Comparison of ENCODE assay signal across 33 cellular contexts in genomic region chr1:68100571-68100970, GRCh38. TPM values are rescaled to one million over a fixed set of nuclear protein-coding genes. Genes with fewer than 3 reads are reported as not detected.
"Had no signal": no experiment of that assay in that cellular context is flagged by ENCODE, and none has a peak within 500 bp of the region (broad histone marks: within the 10 kb centered on the region; RNA-seq: fewer than 3 reads in every experiment).

No MANE protein-coding gene starts in this region.

- H3K36me3 Mint-ChIP-seq: activated CD8-positive, alpha-beta memory T cell treated with anti-CD3 and anti-CD28 coated beads, Interleukin-2, amount 10 ng/mL, durations not matched to agents 7 days and 5 days; activated naive CD4-positive, alpha-beta T cell treated with anti-CD3 and anti-CD28 coated beads, Interleukin-2, amount 50 U/mL, for 72 hours; activated naive CD8-positive, alpha-beta T cell treated with anti-CD3 and anti-CD28 coated beads for 36 hours had no signal

- H3K27me3 ChIP-seq: adrenal gland, body of pancreas, brain microvascular endothelial cell, breast epithelium had no signal

- H3K36me3 ChIP-seq: adrenal gland, brain microvascular endothelial cell, breast epithelium had no signal

- H3K4me1 ChIP-seq: adrenal gland, body of pancreas, breast epithelium had no signal

- H3K27ac ChIP-seq: adrenal gland, body of pancreas, brain microvascular endothelial cell, breast epithelium, VCaP had no signal

- DNase-seq: activated B cell treated with CpG ODN at 0.5 μM for 24 hours; activated CD4-positive, alpha-beta memory T cell treated with anti-CD3 and anti-CD28 coated beads, Interleukin-2, amount 10 ng/mL, durations not matched to agents 7 days and 5 days; activated CD4-positive, alpha-beta T cell treated with anti-CD3 and anti-CD28 coated beads for 48 hours; activated CD4-positive, alpha-beta T cell treated with anti-CD3 and anti-CD28 coated beads, Interleukin-2, amount 10 ng/mL, durations not matched to agents 7 days and 5 days; activated CD4-positive, alpha-beta T cell treated with anti-CD3 and anti-CD28 coated beads, Interleukin-2, amount 50 U/mL, for 48 hours; activated CD4-positive, CD25-positive, alpha-beta regulatory T cell treated with anti-CD3 and anti-CD28 coated beads, Interleukin-2, amount 50 U/mL, for 72 hours; activated CD8-positive, alpha-beta memory T cell treated with anti-CD3 and anti-CD28 coated beads for 24 hours; activated CD8-positive, alpha-beta memory T cell treated with anti-CD3 and anti-CD28 coated beads, Interleukin-2, amount 10 ng/mL, durations not matched to agents 7 days and 5 days; activated CD8-positive, alpha-beta memory T cell treated with anti-CD3 and anti-CD28 coated beads, Interleukin-2, amount 50 U/mL, for 48 hours; activated CD8-positive, alpha-beta T cell treated with anti-CD3 and anti-CD28 coated beads, Interleukin-2, amount 10 ng/mL, durations not matched to agents 7 days and 5 days; activated effector memory CD4-positive, alpha-beta T cell treated with anti-CD3 and anti-CD28 coated beads, Interleukin-2, amount 50 U/mL, for 16 hours; activated gamma-delta T cell treated with Interleukin-2 at 50 U/mL for 16 hours; activated naive CD4-positive, alpha-beta T cell; activated naive CD4-positive, alpha-beta T cell treated with anti-CD3 and anti-CD28 coated beads for 36 hours; activated naive CD4-positive, alpha-beta T cell treated with anti-CD3 and anti-CD28 coated beads, Interleukin-2, amount 50 U/mL, for 16 hours; activated naive CD8-positive, alpha-beta T cell treated with anti-CD3 and anti-CD28 coated beads for 36 hours; activated T-cell treated with anti-CD3 and anti-CD28 coated beads, Interleukin-2, amount 50 U/mL, for 24 hours; activated T-cell treated with anti-CD3 and anti-CD28 coated beads, Interleukin-2, amount 50 U/mL, for 48 hours; adrenal gland; amniotic stem cell; aorta; body of pancreas; brain microvascular endothelial cell; central memory CD4-positive, alpha-beta T cell; cerebellar nuclear complex; T-helper 1 cell; T-helper 2 cell; T-helper 9 cell had no signal

- H3K27me3 Mint-ChIP-seq: activated CD4-positive, alpha-beta memory T cell treated with anti-CD3 and anti-CD28 coated beads, Interleukin-2, amount 10 ng/mL, durations not matched to agents 7 days and 5 days; activated CD4-positive, alpha-beta T cell treated with anti-CD3 and anti-CD28 coated beads, Interleukin-2, amount 10 ng/mL, durations not matched to agents 7 days and 5 days had no signal

- H3K27ac Mint-ChIP-seq: activated B cell treated with CpG ODN at 0.5 μM for 24 hours; activated CD4-positive, alpha-beta memory T cell treated with anti-CD3 and anti-CD28 coated beads, Interleukin-2, amount 10 ng/mL, durations not matched to agents 7 days and 5 days; activated CD4-positive, alpha-beta T cell treated with anti-CD3 and anti-CD28 coated beads, Interleukin-2, amount 10 ng/mL, durations not matched to agents 7 days and 5 days; activated CD8-positive, alpha-beta memory T cell treated with anti-CD3 and anti-CD28 coated beads, Interleukin-2, amount 10 ng/mL, durations not matched to agents 7 days and 5 days; activated CD8-positive, alpha-beta T cell treated with anti-CD3 and anti-CD28 coated beads, Interleukin-2, amount 10 ng/mL, durations not matched to agents 7 days and 5 days; activated naive CD4-positive, alpha-beta T cell treated with anti-CD3 and anti-CD28 coated beads for 36 hours; activated naive CD4-positive, alpha-beta T cell treated with anti-CD3 and anti-CD28 coated beads, Interleukin-2, amount 50 U/mL, for 72 hours; activated naive CD8-positive, alpha-beta T cell treated with anti-CD3 and anti-CD28 coated beads for 36 hours; activated T-cell treated with anti-CD3 and anti-CD28 coated beads, Interleukin-2, amount 50 U/mL, for 24 hours; T-helper 1 cell treated with Interleukin-12 subunit alpha and Interleukin-12 subunit beta and Interleukin-4 antibody, amounts not matched to agents 30 μg/mL and 1 μg/mL, for 36 hours; T-helper 2 cell treated with Interferon-gamma antibody and Interleukin-4, amounts not matched to agents 5 μg/mL and 100 μg/mL, for 36 hours had no signal

- H3K9me3 Mint-ChIP-seq: activated B cell treated with CpG ODN at 0.5 μM for 24 hours; activated CD4-positive, alpha-beta memory T cell treated with anti-CD3 and anti-CD28 coated beads, Interleukin-2, amount 10 ng/mL, durations not matched to agents 7 days and 5 days; activated CD4-positive, alpha-beta T cell treated with anti-CD3 and anti-CD28 coated beads, Interleukin-2, amount 10 ng/mL, durations not matched to agents 7 days and 5 days; activated naive CD4-positive, alpha-beta T cell treated with anti-CD3 and anti-CD28 coated beads for 36 hours; activated naive CD4-positive, alpha-beta T cell treated with anti-CD3 and anti-CD28 coated beads, Interleukin-2, amount 50 U/mL, for 72 hours; activated T-cell treated with anti-CD3 and anti-CD28 coated beads, Interleukin-2, amount 50 U/mL, for 24 hours; T-helper 1 cell treated with Interleukin-12 subunit alpha and Interleukin-12 subunit beta and Interleukin-4 antibody, amounts not matched to agents 30 μg/mL and 1 μg/mL, for 36 hours; T-helper 2 cell treated with Interferon-gamma antibody and Interleukin-4, amounts not matched to agents 5 μg/mL and 100 μg/mL, for 36 hours had no signal

- H3K9me3 ChIP-seq: adrenal gland, body of pancreas, breast epithelium had no signal

- ATAC-seq: activated CD8-positive, alpha-beta memory T cell treated with anti-CD3 and anti-CD28 coated beads, Interleukin-2, amount 10 ng/mL, durations not matched to agents 7 days and 5 days; activated CD8-positive, alpha-beta T cell treated with anti-CD3 and anti-CD28 coated beads, Interleukin-2, amount 10 ng/mL, durations not matched to agents 7 days and 5 days; activated naive CD4-positive, alpha-beta T cell treated with anti-CD3 and anti-CD28 coated beads, Interleukin-2, amount 50 U/mL, for 72 hours; body of pancreas had no signal

- H3K4me3 ChIP-seq: adrenal gland, body of pancreas, breast epithelium had no signal

- H3K4me3 Mint-ChIP-seq: activated B cell treated with CpG ODN at 0.5 μM for 24 hours; activated CD4-positive, alpha-beta memory T cell treated with anti-CD3 and anti-CD28 coated beads, Interleukin-2, amount 10 ng/mL, durations not matched to agents 7 days and 5 days; activated CD4-positive, alpha-beta T cell treated with anti-CD3 and anti-CD28 coated beads, Interleukin-2, amount 10 ng/mL, durations not matched to agents 7 days and 5 days; activated CD8-positive, alpha-beta memory T cell treated with anti-CD3 and anti-CD28 coated beads, Interleukin-2, amount 10 ng/mL, durations not matched to agents 7 days and 5 days; activated CD8-positive, alpha-beta T cell treated with anti-CD3 and anti-CD28 coated beads, Interleukin-2, amount 10 ng/mL, durations not matched to agents 7 days and 5 days; activated naive CD4-positive, alpha-beta T cell treated with anti-CD3 and anti-CD28 coated beads for 36 hours; activated naive CD8-positive, alpha-beta T cell treated with anti-CD3 and anti-CD28 coated beads for 36 hours; activated T-cell treated with anti-CD3 and anti-CD28 coated beads, Interleukin-2, amount 50 U/mL, for 24 hours; T-helper 1 cell treated with Interleukin-12 subunit alpha and Interleukin-12 subunit beta and Interleukin-4 antibody, amounts not matched to agents 30 μg/mL and 1 μg/mL, for 36 hours; T-helper 2 cell treated with Interferon-gamma antibody and Interleukin-4, amounts not matched to agents 5 μg/mL and 100 μg/mL, for 36 hours had no signal

- H3K4me1 Mint-ChIP-seq: activated B cell treated with CpG ODN at 0.5 μM for 24 hours; activated CD4-positive, alpha-beta memory T cell treated with anti-CD3 and anti-CD28 coated beads, Interleukin-2, amount 10 ng/mL, durations not matched to agents 7 days and 5 days; activated CD4-positive, alpha-beta T cell treated with anti-CD3 and anti-CD28 coated beads, Interleukin-2, amount 10 ng/mL, durations not matched to agents 7 days and 5 days; activated CD8-positive, alpha-beta memory T cell treated with anti-CD3 and anti-CD28 coated beads, Interleukin-2, amount 10 ng/mL, durations not matched to agents 7 days and 5 days; activated naive CD8-positive, alpha-beta T cell treated with anti-CD3 and anti-CD28 coated beads for 36 hours had no signal

RNA-seq across cellular contexts. Expression of gene DIRAS3, which starts 50.1 kb away (rescaled TPM):
- total RNA-seq: activated B cell treated with CpG ODN at 0.5 μM for 24 hours; activated CD4-positive, alpha-beta memory T cell treated with anti-CD3 and anti-CD28 coated beads, Interleukin-2, amount 10 ng/mL, durations not matched to agents 7 days and 5 days; activated CD4-positive, alpha-beta T cell treated with anti-CD3 and anti-CD28 coated beads, Interleukin-2, amount 10 ng/mL, durations not matched to agents 7 days and 5 days; activated CD8-positive, alpha-beta T cell treated with anti-CD3 and anti-CD28 coated beads, Interleukin-2, amount 10 ng/mL, durations not matched to agents 7 days and 5 days; activated naive CD4-positive, alpha-beta T cell treated with anti-CD3 and anti-CD28 coated beads for 36 hours; activated naive CD4-positive, alpha-beta T cell treated with anti-CD3 and anti-CD28 coated beads, Interleukin-2, amount 50 U/mL, for 72 hours had no signal
